Comparison of ENCODE assay signal across 2 cellular contexts in the genomic region with DNA sequence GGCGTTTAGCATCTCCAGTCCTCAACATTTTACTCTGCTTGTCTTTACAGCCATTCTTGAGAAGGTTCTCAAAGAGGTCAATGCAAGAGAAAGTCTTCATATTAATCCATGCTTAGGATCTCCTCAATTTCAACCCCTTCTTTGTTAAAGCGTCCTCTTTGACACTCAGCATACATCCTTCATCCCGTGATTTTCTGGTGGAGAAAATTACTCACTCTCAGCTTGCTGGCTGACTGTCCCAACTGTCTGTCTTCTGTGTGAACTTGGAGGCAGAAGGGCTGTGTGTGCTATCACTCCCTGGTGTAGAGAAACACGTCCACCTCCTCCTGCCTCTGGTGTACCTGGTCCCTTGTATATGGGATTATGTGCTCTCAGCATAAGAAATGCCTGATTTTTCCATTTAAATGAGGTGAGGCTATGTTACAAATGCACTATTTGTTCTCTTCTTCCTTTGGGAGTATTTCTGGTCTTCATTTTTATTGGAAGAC.
TF ChIP-seq lines count a peak whose summit lies in the region.

No MANE protein-coding gene starts in this region.

TF ChIP-seq in GM12891, 5 proteins besides CTCF, POLR2A, EP300 and RAD21:
- no peak for TF ChIP-seq PAX5 (IDR thresholded peaks at IDR 0.05; ENCODE audit: insufficient read depth, low read length, severe bottlenecking)
- no peak for TF ChIP-seq TAF1 (IDR thresholded peaks at IDR 0.05; ENCODE audit: low read depth, low read length)
- no peak for TF ChIP-seq SPI1 (IDR thresholded peaks at IDR 0.05; ENCODE audit: low read depth, low read length)
- TF ChIP-seq POLR2AphosphoS5 (IDR thresholded peaks at IDR 0.05; ENCODE audit: low read depth, low read length), result no peak
- TF ChIP-seq POU2F2 (IDR thresholded peaks at IDR 0.05; ENCODE audit: low read depth, low read length), result no peak

TF ChIP-seq in H1, 55 proteins besides CTCF, POLR2A, EP300 and RAD21:
- TF ChIP-seq BCL11A (IDR thresholded peaks at IDR 0.05; ENCODE audit: low read depth in 2 of 2, low read length in 2 of 2) (no peak), CHD2 (IDR thresholded peaks at IDR 0.05; ENCODE audit: low read length) (no peak)
TF ChIP-seq in H1: peak in this region for 0.
